ENCODE assay signal across 26 cellular contexts in the genomic region with DNA sequence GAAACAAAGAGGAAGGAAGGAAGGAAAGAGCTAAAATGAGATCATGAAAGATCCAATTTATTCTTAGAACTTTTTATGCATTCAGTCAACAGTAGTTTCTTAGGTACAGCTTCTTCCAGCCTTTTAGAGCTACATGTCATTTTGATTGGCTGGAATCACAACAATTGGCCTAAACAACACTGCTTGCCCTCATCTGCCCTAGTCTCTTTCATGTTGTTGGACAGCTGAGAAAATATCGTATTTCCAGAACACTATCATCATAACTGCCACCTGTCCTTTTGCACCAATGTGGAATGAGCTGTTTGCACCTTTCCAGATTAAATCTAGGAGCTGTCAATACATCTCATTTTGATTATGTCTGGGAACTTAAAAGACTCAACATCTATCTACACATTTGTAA.
DNase-seq lines count a peak whose midpoint lies in the region; ATAC-seq and TF ChIP-seq lines count a peak whose summit lies in the region.
"Had no signal": no experiment of that assay in that cellular context is flagged by ENCODE, and none has a peak within 500 bp of the region (broad histone marks: within the 10 kb centered on the region; RNA-seq: fewer than 3 reads in every experiment).

No MANE protein-coding gene starts in this region.

- H3K36me3 ChIP-seq in esophagus (ENCODE audit: control insufficient read depth in 2 of 2, insufficient read depth in 2 of 2, low read length in 1 of 2) (peaks cover 0 to 5% of the 10 kb centered on the region in 2 donors), thyroid gland (peaks cover 0 to 6% of the 10 kb centered on the region in 2 donors)
- H3K36me3 ChIP-seq: HAP-1 had no signal

- H3K4me3 ChIP-seq in esophagus (ENCODE audit: low read depth in 1 of 2, low read length in 2 of 2) (no peak overlapping the region), thyroid gland (replicated peaks in 1 of 3) (no peak overlapping the region)
- H3K4me3 ChIP-seq: HAP-1, lung, skin epidermis had no signal

- DNase-seq in NCI-H774 (lab: John Stamatoyannopoulos, UW) (peak; percentile 5), thyroid gland (no peak), NCI-H82 (lab: John Stamatoyannopoulos, UW) (no peak), sciatic nerve (ENCODE audit: low spot score) (no peak), NCI-H1092 treated with DMSO at 0.1 percent for 48 hours (lab: John Stamatoyannopoulos, UW) (no peak), germinal center (ENCODE audit: low spot score) (no peak)
- DNase-seq: activated CD4-positive, alpha-beta T cell treated with anti-CD3 and anti-CD28 coated beads, Interleukin-2, amount 10 ng/mL, durations not matched to agents 24 days and 14 days; activated gamma-delta T cell; activated naive CD8-positive, alpha-beta T cell treated with anti-CD3 and anti-CD28 coated beads, Interleukin-2, amount 10 ng/mL, durations not matched to agents 7 days and 5 days; activated T-cell treated with anti-CD3 and anti-CD28 coated beads, Interleukin-2, amount 50 U/mL, for 24 hours; KG1; kidney; NCI-H1436; NK-92 treated with Interleukin-12 subunit alpha and Interleukin-12 subunit beta, amount 100 ng/mL, for 24 hours; SHP77 had no signal

- peaks cover 73% of the 10 kb centered on the region for H3K36me3 Mint-ChIP-seq in nephron (ENCODE audit: low read depth)
- H3K36me3 Mint-ChIP-seq: activated naive CD8-positive, alpha-beta T cell treated with anti-CD3 and anti-CD28 coated beads, Interleukin-2, amount 10 ng/mL, durations not matched to agents 7 days and 5 days had no signal

- H3K4me3 Mint-ChIP-seq in nephron: no peak overlapping the region
- H3K4me3 Mint-ChIP-seq: activated CD4-positive, alpha-beta T cell treated with anti-CD3 and anti-CD28 coated beads, Interleukin-2, amount 10 ng/mL, durations not matched to agents 24 days and 14 days; activated naive CD8-positive, alpha-beta T cell treated with anti-CD3 and anti-CD28 coated beads, Interleukin-2, amount 10 ng/mL, durations not matched to agents 7 days and 5 days; activated T-cell treated with anti-CD3 and anti-CD28 coated beads, Interleukin-2, amount 50 U/mL, for 24 hours; central memory CD8-positive, alpha-beta T cell; dendritic cell treated with granulocyte-macrophage colony-stimulating factor and Interleukin-4, amounts not matched to agents 40 ng/mL and 50 ng/mL, for 4 days; stimulated activated naive CD8-positive, alpha-beta T cell treated with anti-CD3 and anti-CD28 coated beads, Interleukin-15, Interleukin-2, amounts not matched to agents 100 ng/mL and 50 ng/mL, for 24 hours; T-helper 2 cell treated with Interferon-gamma antibody and Interleukin-4, amounts not matched to agents 5 μg/mL and 100 μg/mL, for 36 hours; type B pancreatic cell had no signal

- no peaks in the 10 kb centered on the region for H3K4me1 ChIP-seq in esophagus (ENCODE audit: control insufficient read depth in 2 of 2, insufficient read depth in 2 of 2, low read length in 1 of 2)
- H3K4me1 ChIP-seq in thyroid gland: peaks cover 26 to 41% of the 10 kb centered on the region in 2 donors

- H3K9me3 ChIP-seq in esophagus (ENCODE audit: control insufficient read depth in 2 of 2, insufficient read depth in 1 of 2, low read depth in 1 of 2, low read length in 1 of 2) (no peaks in the 10 kb centered on the region), thyroid gland (no peaks in the 10 kb centered on the region)
- H3K9me3 ChIP-seq: HAP-1 had no signal

- H3K4me1 Mint-ChIP-seq in nephron: peaks cover 51% of the 10 kb centered on the region
- H3K4me1 Mint-ChIP-seq: activated CD4-positive, alpha-beta T cell treated with anti-CD3 and anti-CD28 coated beads, Interleukin-2, amount 10 ng/mL, durations not matched to agents 24 days and 14 days had no signal

- no peaks in the 10 kb centered on the region for H3K27me3 ChIP-seq in esophagus (ENCODE audit: control insufficient read depth in 1 of 2, insufficient read depth in 2 of 2, low read length in 2 of 2)
- H3K27me3 ChIP-seq in thyroid gland: no peaks in the 10 kb centered on the region

- H3K9me3 Mint-ChIP-seq in nephron: no peaks in the 10 kb centered on the region
- H3K9me3 Mint-ChIP-seq: activated naive CD8-positive, alpha-beta T cell treated with anti-CD3 and anti-CD28 coated beads, Interleukin-2, amount 10 ng/mL, durations not matched to agents 7 days and 5 days; activated T-cell treated with anti-CD3 and anti-CD28 coated beads, Interleukin-2, amount 50 U/mL, for 24 hours; central memory CD8-positive, alpha-beta T cell; dendritic cell treated with granulocyte-macrophage colony-stimulating factor and Interleukin-4, amounts not matched to agents 40 ng/mL and 50 ng/mL, for 4 days; stimulated activated naive CD8-positive, alpha-beta T cell treated with anti-CD3 and anti-CD28 coated beads, Interleukin-15, Interleukin-2, amounts not matched to agents 100 ng/mL and 50 ng/mL, for 24 hours; T-helper 2 cell treated with Interferon-gamma antibody and Interleukin-4, amounts not matched to agents 5 μg/mL and 100 μg/mL, for 36 hours; type B pancreatic cell had no signal

- TF ChIP-seq POLR2A in thyroid gland (IDR thresholded peaks at IDR 0.05): no peak

- no peak for TF ChIP-seq CTCF in nephron (IDR thresholded peaks at IDR 0.05; ENCODE audit: unreplicated experiment in 3 of 3)
- TF ChIP-seq CTCF in thyroid gland (IDR thresholded peaks at IDR 0.05): no peak

- ATAC-seq in sciatic nerve: no peak

- H3K27ac ChIP-seq in esophagus (ENCODE audit: low read depth in 2 of 2, low read length in 1 of 2) (peak overlapping the region; percentile 1 to 10), thyroid gland (peak overlapping the region in 2 of 3 donors; percentile 48 to 82)
- H3K27ac ChIP-seq: VCaP had no signal

- no peaks in the 10 kb centered on the region for H3K27me3 Mint-ChIP-seq in nephron (ENCODE audit: low read depth)
- H3K27me3 Mint-ChIP-seq: activated CD4-positive, alpha-beta T cell treated with anti-CD3 and anti-CD28 coated beads, Interleukin-2, amount 10 ng/mL, durations not matched to agents 24 days and 14 days; activated T-cell treated with anti-CD3 and anti-CD28 coated beads, Interleukin-2, amount 50 U/mL, for 24 hours; central memory CD8-positive, alpha-beta T cell; stimulated activated naive CD8-positive, alpha-beta T cell treated with anti-CD3 and anti-CD28 coated beads, Interleukin-15, Interleukin-2, amounts not matched to agents 100 ng/mL and 50 ng/mL, for 24 hours; type B pancreatic cell had no signal

- 79 to 84% methylated on average over 1 of the region's 1 CpG for WGBS in esophagus, 2 donors
- 82 to 88% methylated on average over 1 of the region's 1 CpG for WGBS in thyroid gland, 2 donors

- intact Hi-C loops in thyroid gland (cut with DNase I): no loop called here
- intact Hi-C loops in sciatic nerve (cut with DNase I): no loop called here

- peak overlapping the region; percentile 3 to 66 (median 61) for H3K27ac Mint-ChIP-seq in nephron
- H3K27ac Mint-ChIP-seq: activated CD4-positive, alpha-beta T cell treated with anti-CD3 and anti-CD28 coated beads, Interleukin-2, amount 10 ng/mL, durations not matched to agents 24 days and 14 days; activated naive CD8-positive, alpha-beta T cell treated with anti-CD3 and anti-CD28 coated beads, Interleukin-2, amount 10 ng/mL, durations not matched to agents 7 days and 5 days; activated T-cell treated with anti-CD3 and anti-CD28 coated beads, Interleukin-2, amount 50 U/mL, for 24 hours; dendritic cell treated with granulocyte-macrophage colony-stimulating factor and Interleukin-4, amounts not matched to agents 40 ng/mL and 50 ng/mL, for 4 days; stimulated activated naive CD8-positive, alpha-beta T cell treated with anti-CD3 and anti-CD28 coated beads, Interleukin-15, Interleukin-2, amounts not matched to agents 100 ng/mL and 50 ng/mL, for 24 hours; T-helper 2 cell treated with Interferon-gamma antibody and Interleukin-4, amounts not matched to agents 5 μg/mL and 100 μg/mL, for 36 hours; type B pancreatic cell had no signal
